In the genomic region with DNA sequence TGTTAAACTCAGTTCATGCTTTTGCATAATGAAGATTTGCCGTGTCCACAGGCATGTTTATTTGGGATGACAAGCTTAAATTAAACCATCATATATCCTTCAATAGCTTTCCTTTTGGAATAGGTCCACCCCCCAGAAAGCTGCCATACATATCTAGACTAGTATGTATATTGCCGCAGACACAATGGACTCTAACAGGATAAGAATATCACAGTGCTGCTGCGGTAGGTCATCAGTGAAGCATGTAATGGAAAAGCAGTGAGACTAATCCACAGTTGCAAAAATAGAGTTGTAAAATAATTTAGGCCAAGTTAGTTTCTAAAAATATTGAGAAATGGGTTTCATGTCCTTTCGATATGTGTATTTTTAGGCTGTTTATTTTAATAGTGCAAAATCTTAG, we compare ENCODE assay signal across 28 cellular contexts.
"Had no signal": no experiment of that assay in that cellular context is flagged by ENCODE, and none has a peak within 500 bp of the region (broad histone marks: within the 10 kb centered on the region; RNA-seq: fewer than 3 reads in every experiment).

No MANE protein-coding gene starts in this region.

- H3K27me3 Mint-ChIP-seq: activated CD4-positive, alpha-beta memory T cell treated with anti-CD3 and anti-CD28 coated beads, Interleukin-2, amount 10 ng/mL, durations not matched to agents 7 days and 5 days; activated CD4-positive, alpha-beta T cell treated with anti-CD3 and anti-CD28 coated beads, Interleukin-2, amount 10 ng/mL, durations not matched to agents 7 days and 5 days; activated naive CD4-positive, alpha-beta T cell treated with anti-CD3 and anti-CD28 coated beads, Interleukin-2, amount 10 ng/mL, durations not matched to agents 7 days and 5 days; activated naive CD8-positive, alpha-beta T cell treated with anti-CD3 and anti-CD28 coated beads, Interleukin-2, amount 10 ng/mL, durations not matched to agents 7 days and 5 days had no signal

- H3K27ac ChIP-seq: body of pancreas, esophagus muscularis mucosa, foreskin keratinocyte, gastrocnemius medialis, VCaP had no signal

- H3K36me3 ChIP-seq: esophagus muscularis mucosa, gastrocnemius medialis had no signal

- ATAC-seq: activated naive CD4-positive, alpha-beta T cell treated with anti-CD3 and anti-CD28 coated beads, Interleukin-2, amount 50 U/mL, for 72 hours; activated T-cell treated with anti-CD3 and anti-CD28 coated beads, Interleukin-2, amount 50 U/mL, for 72 hours; body of pancreas; effector memory CD8-positive, alpha-beta T cell; foreskin keratinocyte; gastrocnemius medialis; WTC11 had no signal

- DNase-seq: activated CD4-positive, alpha-beta memory T cell treated with anti-CD3 and anti-CD28 coated beads, Interleukin-2, amount 10 ng/mL, durations not matched to agents 7 days and 5 days; activated CD4-positive, alpha-beta T cell treated with anti-CD3 and anti-CD28 coated beads for 1 hour; activated CD4-positive, alpha-beta T cell treated with anti-CD3 and anti-CD28 coated beads for 4 hours; activated CD4-positive, alpha-beta T cell treated with anti-CD3 and anti-CD28 coated beads, Interleukin-2, amount 10 ng/mL, durations not matched to agents 7 days and 5 days; activated CD4-positive, alpha-beta T cell treated with anti-CD3 and anti-CD28 coated beads, Interleukin-2, amount 50 U/mL, for 4 hours; activated CD8-positive, alpha-beta memory T cell treated with anti-CD3 and anti-CD28 coated beads, Interleukin-2, amount 50 U/mL, for 48 hours; activated gamma-delta T cell; activated naive CD4-positive, alpha-beta T cell; activated naive CD4-positive, alpha-beta T cell treated with anti-CD3 and anti-CD28 coated beads, Interleukin-2, amount 10 ng/mL, durations not matched to agents 7 days and 5 days; activated naive CD8-positive, alpha-beta T cell treated with anti-CD3 and anti-CD28 coated beads, Interleukin-2, amount 10 ng/mL, durations not matched to agents 7 days and 5 days; activated T-cell treated with anti-CD3 and anti-CD28 coated beads for 4 hours; activated T-cell treated with anti-CD3 and anti-CD28 coated beads, Interleukin-2, amount 50 U/mL, for 24 hours; activated T-cell treated with anti-CD3 and anti-CD28 coated beads, Interleukin-2, amount 50 U/mL, for 72 hours; body of pancreas; caudate nucleus; cortex of kidney; dermis blood vessel endothelial cell; effector CD4-positive, alpha-beta T cell; effector memory CD8-positive, alpha-beta T cell; erythroblast; foreskin keratinocyte; gastrocnemius medialis; glutamatergic neuron; T-helper 2 cell had no signal

- H3K27me3 ChIP-seq: body of pancreas, esophagus muscularis mucosa, foreskin keratinocyte, gastrocnemius medialis had no signal

- H3K4me3 Mint-ChIP-seq: activated CD4-positive, alpha-beta memory T cell treated with anti-CD3 and anti-CD28 coated beads, Interleukin-2, amount 10 ng/mL, durations not matched to agents 7 days and 5 days; activated CD4-positive, alpha-beta T cell treated with anti-CD3 and anti-CD28 coated beads, Interleukin-2, amount 10 ng/mL, durations not matched to agents 7 days and 5 days; activated naive CD4-positive, alpha-beta T cell treated with anti-CD3 and anti-CD28 coated beads, Interleukin-2, amount 10 ng/mL, durations not matched to agents 7 days and 5 days; activated naive CD8-positive, alpha-beta T cell treated with anti-CD3 and anti-CD28 coated beads, Interleukin-2, amount 10 ng/mL, durations not matched to agents 7 days and 5 days; activated T-cell treated with anti-CD3 and anti-CD28 coated beads, Interleukin-2, amount 50 U/mL, for 24 hours; activated T-cell treated with anti-CD3 and anti-CD28 coated beads, Interleukin-2, amount 50 U/mL, for 72 hours; effector memory CD8-positive, alpha-beta T cell; WTC11 had no signal

- H3K36me3 Mint-ChIP-seq: activated naive CD4-positive, alpha-beta T cell treated with anti-CD3 and anti-CD28 coated beads, Interleukin-2, amount 10 ng/mL, durations not matched to agents 7 days and 5 days; activated naive CD4-positive, alpha-beta T cell treated with anti-CD3 and anti-CD28 coated beads, Interleukin-2, amount 50 U/mL, for 72 hours; activated naive CD8-positive, alpha-beta T cell treated with anti-CD3 and anti-CD28 coated beads, Interleukin-2, amount 10 ng/mL, durations not matched to agents 7 days and 5 days; WTC11 had no signal

- H3K27ac Mint-ChIP-seq: activated CD4-positive, alpha-beta memory T cell treated with anti-CD3 and anti-CD28 coated beads, Interleukin-2, amount 10 ng/mL, durations not matched to agents 7 days and 5 days; activated CD4-positive, alpha-beta T cell treated with anti-CD3 and anti-CD28 coated beads, Interleukin-2, amount 10 ng/mL, durations not matched to agents 7 days and 5 days; activated naive CD4-positive, alpha-beta T cell treated with anti-CD3 and anti-CD28 coated beads, Interleukin-2, amount 10 ng/mL, durations not matched to agents 7 days and 5 days; activated naive CD4-positive, alpha-beta T cell treated with anti-CD3 and anti-CD28 coated beads, Interleukin-2, amount 50 U/mL, for 72 hours; activated naive CD8-positive, alpha-beta T cell treated with anti-CD3 and anti-CD28 coated beads, Interleukin-2, amount 10 ng/mL, durations not matched to agents 7 days and 5 days; activated T-cell treated with anti-CD3 and anti-CD28 coated beads, Interleukin-2, amount 50 U/mL, for 24 hours; activated T-cell treated with anti-CD3 and anti-CD28 coated beads, Interleukin-2, amount 50 U/mL, for 72 hours; effector memory CD8-positive, alpha-beta T cell; WTC11 had no signal

- H3K4me1 ChIP-seq: body of pancreas, foreskin keratinocyte, gastrocnemius medialis had no signal

- H3K9me3 ChIP-seq: body of pancreas, esophagus muscularis mucosa, gastrocnemius medialis had no signal

- H3K4me1 Mint-ChIP-seq: activated CD4-positive, alpha-beta memory T cell treated with anti-CD3 and anti-CD28 coated beads, Interleukin-2, amount 10 ng/mL, durations not matched to agents 7 days and 5 days; activated CD4-positive, alpha-beta T cell treated with anti-CD3 and anti-CD28 coated beads, Interleukin-2, amount 10 ng/mL, durations not matched to agents 7 days and 5 days; activated naive CD4-positive, alpha-beta T cell treated with anti-CD3 and anti-CD28 coated beads, Interleukin-2, amount 10 ng/mL, durations not matched to agents 7 days and 5 days; activated naive CD8-positive, alpha-beta T cell treated with anti-CD3 and anti-CD28 coated beads, Interleukin-2, amount 10 ng/mL, durations not matched to agents 7 days and 5 days had no signal

- H3K4me3 ChIP-seq: body of pancreas, esophagus muscularis mucosa, gastrocnemius medialis had no signal

- H3K9me3 Mint-ChIP-seq: activated CD4-positive, alpha-beta memory T cell treated with anti-CD3 and anti-CD28 coated beads, Interleukin-2, amount 10 ng/mL, durations not matched to agents 7 days and 5 days; activated CD4-positive, alpha-beta T cell treated with anti-CD3 and anti-CD28 coated beads, Interleukin-2, amount 10 ng/mL, durations not matched to agents 7 days and 5 days; activated naive CD4-positive, alpha-beta T cell treated with anti-CD3 and anti-CD28 coated beads, Interleukin-2, amount 10 ng/mL, durations not matched to agents 7 days and 5 days; activated naive CD4-positive, alpha-beta T cell treated with anti-CD3 and anti-CD28 coated beads, Interleukin-2, amount 50 U/mL, for 72 hours; activated T-cell treated with anti-CD3 and anti-CD28 coated beads, Interleukin-2, amount 50 U/mL, for 24 hours; activated T-cell treated with anti-CD3 and anti-CD28 coated beads, Interleukin-2, amount 50 U/mL, for 72 hours; effector memory CD8-positive, alpha-beta T cell; WTC11 had no signal
